Comparison of ENCODE assay signal across 22 cellular contexts in the genomic region with DNA sequence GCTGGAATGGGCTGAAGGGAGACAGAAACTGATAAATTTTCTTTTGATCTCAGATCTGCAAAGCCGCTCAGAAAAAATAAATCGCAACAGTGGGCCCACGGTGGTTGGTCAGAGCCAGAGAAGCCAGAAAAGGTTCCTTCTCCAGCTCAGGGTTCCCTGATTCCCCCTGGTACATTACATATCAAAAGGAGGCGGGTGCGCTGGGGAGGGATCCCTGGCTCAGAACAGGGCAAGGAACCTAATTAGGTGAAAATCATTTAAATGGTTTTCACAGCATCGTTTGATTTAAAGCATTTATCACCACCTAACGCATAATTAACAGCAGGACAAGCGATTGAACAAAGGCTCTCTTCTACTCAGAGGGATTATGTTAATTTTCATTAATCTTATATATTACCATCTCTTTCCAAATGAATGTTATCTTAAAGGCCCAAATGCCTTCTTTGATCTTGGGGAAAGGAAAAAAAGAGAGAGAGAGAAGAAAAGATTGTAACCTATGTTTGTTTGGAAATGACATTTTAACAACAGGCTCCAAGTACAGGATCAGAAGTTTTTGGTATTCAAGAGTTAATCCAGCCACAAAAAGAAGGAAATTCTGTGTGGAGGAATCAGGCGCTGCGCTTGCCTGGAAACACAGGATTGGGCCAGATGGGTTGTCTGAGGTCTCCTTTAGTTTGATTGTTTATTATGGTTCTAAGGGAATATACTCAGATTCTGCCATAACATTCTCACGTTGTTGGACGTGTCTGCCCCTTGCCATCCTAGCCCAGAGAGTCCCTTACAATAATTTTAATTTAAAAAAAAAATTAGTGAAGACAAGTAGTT.
DNase-seq lines count a peak whose midpoint lies in the region; ATAC-seq and TF ChIP-seq lines count a peak whose summit lies in the region.
"Had no signal": no experiment of that assay in that cellular context is flagged by ENCODE, and none has a peak within 500 bp of the region (broad histone marks: within the 10 kb centered on the region; RNA-seq: fewer than 3 reads in every experiment).

No MANE protein-coding gene starts in this region.

- peak overlapping the region; percentile 93 for H3K27ac Mint-ChIP-seq in mesothelial cell of epicardium
- H3K27ac Mint-ChIP-seq: immature natural killer cell had no signal

- no peaks in the 10 kb centered on the region; the same call in 1 of the 2 replicates for H3K9me3 ChIP-seq in HUES6 (ENCODE audit: control insufficient read depth, insufficient read depth, low read depth, low read length)
- no peaks in the 10 kb centered on the region for H3K9me3 ChIP-seq in ectodermal cell (ENCODE audit: control insufficient read depth, low read length)
- H3K9me3 ChIP-seq: BE2C, ovary, upper lobe of left lung had no signal

- H3K9ac ChIP-seq in HUES6 (ENCODE audit: low read length) = peak overlapping the region; percentile 75

- no peaks in the 10 kb centered on the region for H3K27me3 Mint-ChIP-seq in mesothelial cell of epicardium (ENCODE audit: low read depth)

- H3K36me3 Mint-ChIP-seq in mesothelial cell of epicardium = no peaks in the 10 kb centered on the region
- H3K36me3 Mint-ChIP-seq: immature natural killer cell had no signal

- peak; percentile 76 for DNase-seq in ELF-1 (ENCODE audit: low read depth, low spot score)
- DNase-seq in mesothelial cell of epicardium (ENCODE audit: low spot score in 2 of 2, unreplicated experiment in 2 of 2) = no peak
- no peak for DNase-seq in activated gamma-delta T cell treated with Interleukin-2 at 50 U/mL for 16 hours
- DNase-seq: ACHN; activated CD4-positive, alpha-beta T cell treated with anti-CD3 and anti-CD28 coated beads for 48 hours; activated naive CD4-positive, alpha-beta T cell; activated T-cell treated with anti-CD3 and anti-CD28 coated beads, Interleukin-2, amount 50 U/mL, for 1 hour; BE2C; effector CD8-positive, alpha-beta T cell; GDM1; immature natural killer cell; NCI-H446 treated with DMSO at 0.1 percent for 48 hours; ovary; PC-3 had no signal

- H3K4me1 ChIP-seq in HUES6 (ENCODE audit: control insufficient read depth, insufficient read depth, low read length) = peaks cover 49% of the 10 kb centered on the region
- H3K4me1 ChIP-seq in ectodermal cell (ENCODE audit: control insufficient read depth, insufficient read depth, low read length) = peaks cover 31% of the 10 kb centered on the region
- H3K4me1 ChIP-seq: BE2C, upper lobe of left lung had no signal

- H3K27me3 ChIP-seq in HUES6 (ENCODE audit: control insufficient read depth, insufficient read depth, low read length) (no peaks in the 10 kb centered on the region), ectodermal cell (ENCODE audit: control insufficient read depth, insufficient read depth, low read length, poor library complexity, severe bottlenecking) (no peaks in the 10 kb centered on the region)
- H3K27me3 ChIP-seq: BE2C, ovary, upper lobe of left lung had no signal

- H3K36me3 ChIP-seq in HUES6 (ENCODE audit: control insufficient read depth, insufficient read depth, low read length) (peaks cover 6% of the 10 kb centered on the region; the same call in 1 of the 2 replicates), ectodermal cell (ENCODE audit: control insufficient read depth, insufficient read depth, low read length) (no peaks in the 10 kb centered on the region)
- H3K36me3 ChIP-seq: BE2C, ovary, upper lobe of left lung had no signal

- H3K4me3 ChIP-seq in HUES6 (ENCODE audit: low read depth, low read length) (peak overlapping the region; percentile 28; the same call in 1 of the 2 replicates), ectodermal cell (ENCODE audit: insufficient read depth, low read depth, low read length) (no peak overlapping the region)
- H3K4me3 ChIP-seq: ovary, upper lobe of left lung had no signal

- H3K4me1 Mint-ChIP-seq in mesothelial cell of epicardium = peaks cover 33% of the 10 kb centered on the region
- H3K4me1 Mint-ChIP-seq: immature natural killer cell had no signal

- ATAC-seq in HG03097 (IDR thresholded peaks at IDR 0.05; ENCODE audit: low FRiP score, unreplicated experiment) (no peak), GM19395 (IDR thresholded peaks at IDR 0.05; ENCODE audit: unreplicated experiment) (no peak), GM18858 (IDR thresholded peaks at IDR 0.05; ENCODE audit: unreplicated experiment) (no peak)
- ATAC-seq: PC-3, Right ventricle myocardium inferior, SK-N-SH treated with all-trans-retinoic acid at 6 μM for 48 hours had no signal

- peak overlapping the region; percentile 71; the same call in 1 of the 2 replicates for H3K27ac ChIP-seq in HUES6 (ENCODE audit: low read depth, low read length)
- peak overlapping the region; percentile 50 for H3K27ac ChIP-seq in ectodermal cell (ENCODE audit: insufficient read depth, low read depth, low read length, poor library complexity, severe bottlenecking)
- H3K27ac ChIP-seq: ovary, upper lobe of left lung had no signal

- peaks cover 4% of the 10 kb centered on the region for H3K9me3 Mint-ChIP-seq in mesothelial cell of epicardium
- H3K9me3 Mint-ChIP-seq: immature natural killer cell had no signal

- peak overlapping the region; percentile 48 for H3K4me3 Mint-ChIP-seq in mesothelial cell of epicardium
- H3K4me3 Mint-ChIP-seq: immature natural killer cell had no signal

- WGBS in ectodermal cell, 2 experiments = 17 to 26% methylated on average over 9 to 12 of the region's 12 CpGs

- TF ChIP-seq CTCF in mesothelial cell of epicardium (IDR thresholded peaks at IDR 0.05; ENCODE audit: unreplicated experiment) = no peak
